Comparison of ENCODE assay signal across 2 cellular contexts in the genomic region with DNA sequence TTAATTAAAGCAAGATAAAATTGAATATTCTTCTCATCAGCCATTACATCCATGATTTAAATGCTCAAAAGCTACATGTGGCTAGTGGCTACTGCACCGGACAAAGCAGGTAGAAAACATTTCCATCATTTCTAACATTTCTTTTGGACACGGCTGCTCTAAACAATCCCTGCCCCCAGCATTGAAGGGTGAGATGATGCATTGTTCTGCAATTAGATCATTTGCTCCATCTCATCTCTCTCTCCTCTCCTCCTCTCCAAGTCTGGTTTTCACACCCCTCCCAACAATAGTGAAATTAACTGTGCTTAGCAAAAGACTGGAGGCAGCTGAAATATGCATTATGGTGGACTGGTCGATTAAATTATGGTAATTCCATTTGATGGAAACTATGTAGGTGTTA.
TF ChIP-seq lines count a peak whose summit lies in the region.

No MANE protein-coding gene starts in this region.

TF ChIP-seq in SK-N-SH, 30 proteins besides CTCF, POLR2A, EP300 and RAD21 (continued from another document):
- TF ChIP-seq, protein P1, sequence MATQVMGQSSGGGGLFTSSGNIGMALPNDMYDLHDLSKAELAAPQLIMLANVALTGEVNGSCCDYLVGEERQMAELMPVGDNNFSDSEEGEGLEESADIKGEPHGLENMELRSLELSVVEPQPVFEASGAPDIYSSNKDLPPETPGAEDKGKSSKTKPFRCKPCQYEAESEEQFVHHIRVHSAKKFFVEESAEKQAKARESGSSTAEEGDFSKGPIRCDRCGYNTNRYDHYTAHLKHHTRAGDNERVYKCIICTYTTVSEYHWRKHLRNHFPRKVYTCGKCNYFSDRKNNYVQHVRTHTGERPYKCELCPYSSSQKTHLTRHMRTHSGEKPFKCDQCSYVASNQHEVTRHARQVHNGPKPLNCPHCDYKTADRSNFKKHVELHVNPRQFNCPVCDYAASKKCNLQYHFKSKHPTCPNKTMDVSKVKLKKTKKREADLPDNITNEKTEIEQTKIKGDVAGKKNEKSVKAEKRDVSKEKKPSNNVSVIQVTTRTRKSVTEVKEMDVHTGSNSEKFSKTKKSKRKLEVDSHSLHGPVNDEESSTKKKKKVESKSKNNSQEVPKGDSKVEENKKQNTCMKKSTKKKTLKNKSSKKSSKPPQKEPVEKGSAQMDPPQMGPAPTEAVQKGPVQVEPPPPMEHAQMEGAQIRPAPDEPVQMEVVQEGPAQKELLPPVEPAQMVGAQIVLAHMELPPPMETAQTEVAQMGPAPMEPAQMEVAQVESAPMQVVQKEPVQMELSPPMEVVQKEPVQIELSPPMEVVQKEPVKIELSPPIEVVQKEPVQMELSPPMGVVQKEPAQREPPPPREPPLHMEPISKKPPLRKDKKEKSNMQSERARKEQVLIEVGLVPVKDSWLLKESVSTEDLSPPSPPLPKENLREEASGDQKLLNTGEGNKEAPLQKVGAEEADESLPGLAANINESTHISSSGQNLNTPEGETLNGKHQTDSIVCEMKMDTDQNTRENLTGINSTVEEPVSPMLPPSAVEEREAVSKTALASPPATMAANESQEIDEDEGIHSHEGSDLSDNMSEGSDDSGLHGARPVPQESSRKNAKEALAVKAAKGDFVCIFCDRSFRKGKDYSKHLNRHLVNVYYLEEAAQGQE (IDR thresholded peaks at IDR 0.05; ENCODE audit: low read depth, low read length): no peak
- TF ChIP-seq, protein P2, sequence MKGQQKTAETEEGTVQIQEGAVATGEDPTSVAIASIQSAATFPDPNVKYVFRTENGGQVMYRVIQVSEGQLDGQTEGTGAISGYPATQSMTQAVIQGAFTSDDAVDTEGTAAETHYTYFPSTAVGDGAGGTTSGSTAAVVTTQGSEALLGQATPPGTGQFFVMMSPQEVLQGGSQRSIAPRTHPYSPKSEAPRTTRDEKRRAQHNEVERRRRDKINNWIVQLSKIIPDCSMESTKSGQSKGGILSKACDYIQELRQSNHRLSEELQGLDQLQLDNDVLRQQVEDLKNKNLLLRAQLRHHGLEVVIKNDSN (IDR thresholded peaks at IDR 0.05; ENCODE audit: borderline replicate concordance, low read depth): no peak

TF ChIP-seq in SK-N-SH treated with all-trans-retinoic acid at 6 μM for 48 hours, 23 proteins besides CTCF, POLR2A, EP300 and RAD21 (continued from another document):
- TF ChIP-seq, protein P3, sequence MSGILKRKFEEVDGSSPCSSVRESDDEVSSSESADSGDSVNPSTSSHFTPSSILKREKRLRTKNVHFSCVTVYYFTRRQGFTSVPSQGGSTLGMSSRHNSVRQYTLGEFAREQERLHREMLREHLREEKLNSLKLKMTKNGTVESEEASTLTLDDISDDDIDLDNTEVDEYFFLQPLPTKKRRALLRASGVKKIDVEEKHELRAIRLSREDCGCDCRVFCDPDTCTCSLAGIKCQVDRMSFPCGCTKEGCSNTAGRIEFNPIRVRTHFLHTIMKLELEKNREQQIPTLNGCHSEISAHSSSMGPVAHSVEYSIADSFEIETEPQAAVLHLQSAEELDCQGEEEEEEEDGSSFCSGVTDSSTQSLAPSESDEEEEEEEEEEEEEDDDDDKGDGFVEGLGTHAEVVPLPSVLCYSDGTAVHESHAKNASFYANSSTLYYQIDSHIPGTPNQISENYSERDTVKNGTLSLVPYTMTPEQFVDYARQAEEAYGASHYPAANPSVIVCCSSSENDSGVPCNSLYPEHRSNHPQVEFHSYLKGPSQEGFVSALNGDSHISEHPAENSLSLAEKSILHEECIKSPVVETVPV (CRISPR knock-in tag; IDR thresholded peaks at IDR 0.05): no peak
- no peak for TF ChIP-seq ZC3H10 (CRISPR knock-in tag; IDR thresholded peaks at IDR 0.05)
